Comparison of ENCODE assay signal across 18 cellular contexts in the genomic region with DNA sequence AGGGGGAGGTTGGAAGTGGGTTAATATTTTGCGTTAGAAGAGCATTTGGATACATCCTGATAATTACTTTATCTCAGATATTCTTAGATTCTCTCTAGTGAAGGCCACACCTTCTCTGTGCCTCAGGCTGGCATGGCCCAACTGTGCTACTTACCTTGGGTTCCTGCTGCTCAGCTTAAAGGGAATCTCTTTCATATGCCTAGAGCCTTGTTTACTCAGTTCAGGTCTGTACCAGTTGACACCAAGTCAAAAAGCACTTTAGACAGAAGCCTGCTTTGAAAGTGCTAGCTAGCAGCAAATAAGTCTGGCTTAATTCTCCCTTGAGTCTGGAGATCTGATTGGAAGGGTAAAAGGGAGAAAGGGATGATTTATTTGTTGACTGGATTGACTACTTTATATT.
DNase-seq lines count a peak whose midpoint lies in the region; ATAC-seq and TF ChIP-seq lines count a peak whose summit lies in the region.
"Had no signal": no experiment of that assay in that cellular context is flagged by ENCODE, and none has a peak within 500 bp of the region (broad histone marks: within the 10 kb centered on the region; RNA-seq: fewer than 3 reads in every experiment).

No MANE protein-coding gene starts in this region.

- H3K4me1 ChIP-seq in right lobe of liver = peaks cover 0 to 44% (median 17%) of the 10 kb centered on the region in 4 donors
- H3K4me1 ChIP-seq: BLaER1 treated with 17β-estradiol and CSF1 and Interleukin-3, amounts not matched to agents 10 nM and 100 nM had no signal

- no peak for TF ChIP-seq POLR2A in right lobe of liver (IDR thresholded peaks at IDR 0.05)

- intact Hi-C loops in right lobe of liver (cut with DNase I) = no loop called here

- CTCF ChIA-PET in WTC11 (lab: Charles Lee) = interaction anchor here (1.1 kb wide), 1 partner anchor 380 kb away, joined by 3 read pairs; no protein-coding TSS in a partner anchor

- H3K27me3 Mint-ChIP-seq in WTC11 (ENCODE audit: low read depth) = no peaks in the 10 kb centered on the region
- H3K27me3 Mint-ChIP-seq: CD4-positive, CD25-positive, alpha-beta regulatory T cell had no signal

- POLR2A ChIA-PET in WTC11 (lab: Charles Lee) = no interaction called here

- no peak overlapping the region for H3K4me3 ChIP-seq in right lobe of liver
- H3K4me3 ChIP-seq: BLaER1 treated with 17β-estradiol and CSF1 and Interleukin-3, amounts not matched to agents 10 nM and 100 nM had no signal

- peak; percentile 82 for ATAC-seq in WTC11
- peak; percentile 8 to 38 (median 36) for ATAC-seq in right lobe of liver
- no peak for ATAC-seq in HG03175 (IDR thresholded peaks at IDR 0.05; ENCODE audit: unreplicated experiment)
- ATAC-seq: HCT116 had no signal

- H3K27ac ChIP-seq in right lobe of liver = peak overlapping the region in 1 of 3 donors; percentile 76
- H3K27ac ChIP-seq: BLaER1 treated with 17β-estradiol and CSF1 and Interleukin-3, amounts not matched to agents 10 nM and 100 nM; HL-60; KMS-11 had no signal

- H3K36me3 Mint-ChIP-seq in WTC11 = no peaks in the 10 kb centered on the region
- H3K36me3 Mint-ChIP-seq: CD4-positive, CD25-positive, alpha-beta regulatory T cell had no signal

- peak overlapping the region; percentile 36 for H3K4me3 Mint-ChIP-seq in WTC11
- H3K4me3 Mint-ChIP-seq: CD4-positive, CD25-positive, alpha-beta regulatory T cell had no signal

- peaks cover 4% of the 10 kb centered on the region; the same call in 1 of the 2 replicates for H3K9me3 Mint-ChIP-seq in WTC11

- no peak for TF ChIP-seq CTCF in WTC11 (IDR thresholded peaks at IDR 0.05)
- TF ChIP-seq CTCF in right lobe of liver (IDR thresholded peaks at IDR 0.05) = no peak

- H3K27me3 ChIP-seq in right lobe of liver = no peaks in the 10 kb centered on the region
- H3K27me3 ChIP-seq: BLaER1 treated with 17β-estradiol and CSF1 and Interleukin-3, amounts not matched to agents 10 nM and 100 nM had no signal

- 60% methylated on average over 1 of the region's 1 CpG for WGBS in right lobe of liver (ENCODE audit: insufficient coverage, low coverage, low lambda C conversion rate, missing lambda C conversion rate)

- no peaks in the 10 kb centered on the region for H3K36me3 ChIP-seq in right lobe of liver

- peaks cover 44% of the 10 kb centered on the region for H3K4me1 Mint-ChIP-seq in WTC11
- H3K4me1 Mint-ChIP-seq: CD4-positive, CD25-positive, alpha-beta regulatory T cell had no signal

- DNase-seq in NCI-H187 treated with DMSO at 0.1 percent for 48 hours (lab: John Stamatoyannopoulos, UW) = peak; percentile 46
- DNase-seq in NCI-H187 (lab: John Stamatoyannopoulos, UW) = no peak
- DNase-seq in WTC11 (ENCODE audit: low spot score) = no peak
- DNase-seq in right lobe of liver = no peak
- DNase-seq in AML-193 (lab: John Stamatoyannopoulos, UW) = no peak
- DNase-seq in NCI-H2171 (lab: John Stamatoyannopoulos, UW) = no peak
- DNase-seq: 8988T; Calu3; CD4-positive, CD25-positive, alpha-beta regulatory T cell; DMS 273 treated with DMSO at 0.1 percent for 48 hours; DMS79 treated with DMSO at 0.1 percent for 48 hours; EL; GDM1 had no signal

- H3K27ac Mint-ChIP-seq in WTC11 = peak overlapping the region; percentile 79
- H3K27ac Mint-ChIP-seq: CD4-positive, CD25-positive, alpha-beta regulatory T cell had no signal

- H3K9me3 ChIP-seq in right lobe of liver = no peaks in the 10 kb centered on the region
- H3K9me3 ChIP-seq: BLaER1 treated with 17β-estradiol and CSF1 and Interleukin-3, amounts not matched to agents 10 nM and 100 nM had no signal

TF ChIP-seq in WTC11, 78 proteins besides CTCF, POLR2A, EP300 and RAD21:
- TF ChIP-seq CREB1 (CRISPR knock-in tag; IDR thresholded peaks at IDR 0.05) (no peak), CBFB (CRISPR knock-in tag; IDR thresholded peaks at IDR 0.05; ENCODE audit: low read depth) (no peak), FOXJ3 (CRISPR knock-in tag; IDR thresholded peaks at IDR 0.05; ENCODE audit: borderline replicate concordance) (no peak), SP1 (CRISPR knock-in tag; conservative IDR thresholded peaks at IDR 0.05) (no peak), GABPB1 (CRISPR knock-in tag; IDR thresholded peaks at IDR 0.05) (no peak), OVOL2 (CRISPR knock-in tag; IDR thresholded peaks at IDR 0.05; ENCODE audit: borderline replicate concordance) (no peak), ZNF671 (CRISPR knock-in tag; IDR thresholded peaks at IDR 0.05) (no peak), SMAD4 (CRISPR knock-in tag; IDR thresholded peaks at IDR 0.05) (no peak), NR3C1 (CRISPR knock-in tag; conservative IDR thresholded peaks at IDR 0.05; ENCODE audit: low read depth) (no peak), TEAD4 (CRISPR knock-in tag; IDR thresholded peaks at IDR 0.05) (no peak), IRF2 (CRISPR knock-in tag; IDR thresholded peaks at IDR 0.05; ENCODE audit: borderline replicate concordance, low read depth) (no peak), ZNF423 (CRISPR knock-in tag; IDR thresholded peaks at IDR 0.05) (no peak)
- TF ChIP-seq, protein P1, sequence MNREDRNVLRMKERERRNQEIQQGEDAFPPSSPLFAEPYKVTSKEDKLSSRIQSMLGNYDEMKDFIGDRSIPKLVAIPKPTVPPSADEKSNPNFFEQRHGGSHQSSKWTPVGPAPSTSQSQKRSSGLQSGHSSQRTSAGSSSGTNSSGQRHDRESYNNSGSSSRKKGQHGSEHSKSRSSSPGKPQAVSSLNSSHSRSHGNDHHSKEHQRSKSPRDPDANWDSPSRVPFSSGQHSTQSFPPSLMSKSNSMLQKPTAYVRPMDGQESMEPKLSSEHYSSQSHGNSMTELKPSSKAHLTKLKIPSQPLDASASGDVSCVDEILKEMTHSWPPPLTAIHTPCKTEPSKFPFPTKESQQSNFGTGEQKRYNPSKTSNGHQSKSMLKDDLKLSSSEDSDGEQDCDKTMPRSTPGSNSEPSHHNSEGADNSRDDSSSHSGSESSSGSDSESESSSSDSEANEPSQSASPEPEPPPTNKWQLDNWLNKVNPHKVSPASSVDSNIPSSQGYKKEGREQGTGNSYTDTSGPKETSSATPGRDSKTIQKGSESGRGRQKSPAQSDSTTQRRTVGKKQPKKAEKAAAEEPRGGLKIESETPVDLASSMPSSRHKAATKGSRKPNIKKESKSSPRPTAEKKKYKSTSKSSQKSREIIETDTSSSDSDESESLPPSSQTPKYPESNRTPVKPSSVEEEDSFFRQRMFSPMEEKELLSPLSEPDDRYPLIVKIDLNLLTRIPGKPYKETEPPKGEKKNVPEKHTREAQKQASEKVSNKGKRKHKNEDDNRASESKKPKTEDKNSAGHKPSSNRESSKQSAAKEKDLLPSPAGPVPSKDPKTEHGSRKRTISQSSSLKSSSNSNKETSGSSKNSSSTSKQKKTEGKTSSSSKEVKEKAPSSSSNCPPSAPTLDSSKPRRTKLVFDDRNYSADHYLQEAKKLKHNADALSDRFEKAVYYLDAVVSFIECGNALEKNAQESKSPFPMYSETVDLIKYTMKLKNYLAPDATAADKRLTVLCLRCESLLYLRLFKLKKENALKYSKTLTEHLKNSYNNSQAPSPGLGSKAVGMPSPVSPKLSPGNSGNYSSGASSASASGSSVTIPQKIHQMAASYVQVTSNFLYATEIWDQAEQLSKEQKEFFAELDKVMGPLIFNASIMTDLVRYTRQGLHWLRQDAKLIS (CRISPR knock-in tag; IDR thresholded peaks at IDR 0.05; ENCODE audit: borderline replicate concordance) = no peak
- TF ChIP-seq, protein P2, sequence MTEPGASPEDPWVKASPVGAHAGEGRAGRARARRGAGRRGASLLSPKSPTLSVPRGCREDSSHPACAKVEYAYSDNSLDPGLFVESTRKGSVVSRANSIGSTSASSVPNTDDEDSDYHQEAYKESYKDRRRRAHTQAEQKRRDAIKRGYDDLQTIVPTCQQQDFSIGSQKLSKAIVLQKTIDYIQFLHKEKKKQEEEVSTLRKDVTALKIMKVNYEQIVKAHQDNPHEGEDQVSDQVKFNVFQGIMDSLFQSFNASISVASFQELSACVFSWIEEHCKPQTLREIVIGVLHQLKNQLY (CRISPR knock-in tag; IDR thresholded peaks at IDR 0.05) = no peak
- TF ChIP-seq, protein P3, sequence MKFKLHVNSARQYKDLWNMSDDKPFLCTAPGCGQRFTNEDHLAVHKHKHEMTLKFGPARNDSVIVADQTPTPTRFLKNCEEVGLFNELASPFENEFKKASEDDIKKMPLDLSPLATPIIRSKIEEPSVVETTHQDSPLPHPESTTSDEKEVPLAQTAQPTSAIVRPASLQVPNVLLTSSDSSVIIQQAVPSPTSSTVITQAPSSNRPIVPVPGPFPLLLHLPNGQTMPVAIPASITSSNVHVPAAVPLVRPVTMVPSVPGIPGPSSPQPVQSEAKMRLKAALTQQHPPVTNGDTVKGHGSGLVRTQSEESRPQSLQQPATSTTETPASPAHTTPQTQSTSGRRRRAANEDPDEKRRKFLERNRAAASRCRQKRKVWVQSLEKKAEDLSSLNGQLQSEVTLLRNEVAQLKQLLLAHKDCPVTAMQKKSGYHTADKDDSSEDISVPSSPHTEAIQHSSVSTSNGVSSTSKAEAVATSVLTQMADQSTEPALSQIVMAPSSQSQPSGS (CRISPR knock-in tag; IDR thresholded peaks at IDR 0.05; ENCODE audit: borderline replicate concordance, low read depth) = no peak
- TF ChIP-seq, protein P4, sequence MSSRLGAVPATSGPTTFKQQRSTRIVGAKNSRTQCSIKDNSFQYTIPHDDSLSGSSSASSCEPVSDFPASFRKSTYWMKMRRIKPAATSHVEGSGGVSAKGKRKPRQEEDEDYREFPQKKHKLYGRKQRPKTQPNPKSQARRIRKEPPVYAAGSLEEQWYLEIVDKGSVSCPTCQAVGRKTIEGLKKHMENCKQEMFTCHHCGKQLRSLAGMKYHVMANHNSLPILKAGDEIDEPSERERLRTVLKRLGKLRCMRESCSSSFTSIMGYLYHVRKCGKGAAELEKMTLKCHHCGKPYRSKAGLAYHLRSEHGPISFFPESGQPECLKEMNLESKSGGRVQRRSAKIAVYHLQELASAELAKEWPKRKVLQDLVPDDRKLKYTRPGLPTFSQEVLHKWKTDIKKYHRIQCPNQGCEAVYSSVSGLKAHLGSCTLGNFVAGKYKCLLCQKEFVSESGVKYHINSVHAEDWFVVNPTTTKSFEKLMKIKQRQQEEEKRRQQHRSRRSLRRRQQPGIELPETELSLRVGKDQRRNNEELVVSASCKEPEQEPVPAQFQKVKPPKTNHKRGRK (CRISPR knock-in tag; IDR thresholded peaks at IDR 0.05; ENCODE audit: borderline replicate concordance) = no peak
TF ChIP-seq in WTC11: peak in this region for 0.
